Comparison of ENCODE assay signal across 9 cellular contexts in genomic region chr3:98602078-98602678, GRCh38.
DNase-seq lines count a peak whose midpoint lies in the region; ATAC-seq and TF ChIP-seq lines count a peak whose summit lies in the region.
"Had no signal": no experiment of that assay in that cellular context is flagged by ENCODE, and none has a peak within 500 bp of the region (broad histone marks: within the 10 kb centered on the region; RNA-seq: fewer than 3 reads in every experiment).

No MANE protein-coding gene starts in this region.

- ATAC-seq in GM19043 (IDR thresholded peaks at IDR 0.05; ENCODE audit: low read depth, unreplicated experiment) (peak; percentile 64), HG03135 (IDR thresholded peaks at IDR 0.05; ENCODE audit: unreplicated experiment) (peak; percentile 65)
- peak; percentile 52 for ATAC-seq in stimulated activated naive CD8-positive, alpha-beta T cell treated with anti-CD3 and anti-CD28 coated beads, Interleukin-15, Interleukin-2, amounts not matched to agents 100 U/mL and 50 U/mL, for 24 hours

- H3K4me3 ChIP-seq in astrocyte of the cerebellum (ENCODE audit: low read depth, low read length): no peak overlapping the region
- H3K4me3 ChIP-seq: BLaER1 had no signal

- peak; percentile 29 to 62 (median 35) for DNase-seq in NCI-H1417 (lab: John Stamatoyannopoulos, UW)
- DNase-seq in NCI-H1417 treated with DMSO at 0.1 percent for 48 hours (lab: John Stamatoyannopoulos, UW): no peak
- peak; percentile 19 for DNase-seq in NCI-H345 treated with DMSO at 0.1 percent for 48 hours (lab: John Stamatoyannopoulos, UW; ENCODE audit: unreplicated experiment)
- peak; percentile 44 for DNase-seq in astrocyte of the cerebellum (ENCODE audit: low read depth)
- peak; percentile 19 to 74 for DNase-seq in hippocampal formation (lab: John Stamatoyannopoulos, UW)
- no peak for DNase-seq in stimulated activated naive CD8-positive, alpha-beta T cell treated with anti-CD3 and anti-CD28 coated beads, Interleukin-15, Interleukin-2, amounts not matched to agents 100 U/mL and 50 U/mL, for 24 hours

- in situ Hi-C loops in astrocyte of the cerebellum (cut with HindIII; ENCODE audit: low sequenced_read_pairs): loop anchor here (25.0 kb wide), 2 partner anchors 185 to 410 kb away; no protein-coding TSS in a partner anchor

- peak; percentile 76 for TF ChIP-seq CTCF in astrocyte of the cerebellum (IDR thresholded peaks at IDR 0.05; ENCODE audit: low read depth, low read length, missing control alignments)

Comparison
In these comparisons a context has a peak if more than half of its experiments do, and no peak if none do; other contexts are left out.
1. DNase-seq: peak in NCI-H1417 (3 of 3), NCI-H345 treated with DMSO at 0.1 percent for 48 hours (single experiment), astrocyte of the cerebellum (single experiment) and hippocampal formation (2 of 2); none in NCI-H1417 treated with DMSO at 0.1 percent for 48 hours (single experiment) and stimulated activated naive CD8-positive, alpha-beta T cell treated with anti-CD3 and anti-CD28 coated beads, Interleukin-15, Interleukin-2, amounts not matched to agents 100 U/mL and 50 U/mL, for 24 hours (single experiment).
2. Peak in every context shown above with its lines, with median percentiles within 50 percentile points of each other: ATAC-seq.